In the genomic region with DNA sequence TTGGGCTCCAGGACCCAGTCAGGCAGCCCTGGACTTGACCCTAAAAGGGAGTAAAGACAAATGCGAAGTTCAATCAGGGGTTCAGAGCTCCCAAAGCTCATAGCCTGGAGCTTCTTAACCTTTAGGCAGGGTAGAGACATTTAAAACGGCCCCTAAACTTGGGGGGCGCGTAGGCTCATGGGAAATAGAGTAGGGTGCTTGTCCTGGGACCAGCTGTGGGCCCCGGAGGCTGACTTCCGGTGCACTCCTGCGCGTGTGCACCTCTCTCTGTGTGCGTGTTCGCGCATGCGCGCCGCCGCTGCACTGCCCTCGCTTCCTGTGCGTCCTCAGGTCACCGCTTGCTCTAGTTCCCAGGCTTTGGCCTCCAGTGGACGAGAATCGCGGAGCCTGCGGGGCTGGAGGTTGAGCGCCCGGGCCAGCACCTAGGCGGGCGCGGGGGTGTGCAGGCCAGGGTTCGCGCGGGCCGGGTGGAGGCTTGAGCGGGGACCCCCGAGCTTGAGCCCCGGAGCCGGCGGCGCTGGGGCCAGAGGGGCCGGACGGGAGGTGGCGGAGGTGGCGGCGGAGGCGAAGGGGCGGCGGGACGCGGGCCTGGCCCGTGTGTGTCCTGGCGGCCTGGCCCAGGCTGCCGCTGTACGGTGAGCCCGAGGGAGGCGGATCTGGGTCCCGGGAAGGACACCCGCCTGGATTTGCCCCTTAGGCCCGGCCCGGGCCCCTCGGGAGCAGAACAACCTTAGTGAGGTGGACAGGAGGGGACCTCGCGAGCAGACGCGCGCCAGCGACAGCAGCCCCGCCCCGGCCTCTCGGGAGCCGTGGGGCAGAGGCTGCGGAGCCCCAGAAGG, we compare ENCODE assay signal across 8 cellular contexts. TPM values are rescaled to one million over a fixed set of nuclear protein-coding genes. Genes with fewer than 3 reads are reported as not detected.
DNase-seq lines count a peak whose midpoint lies in the region; ATAC-seq and FAIRE-seq lines count a peak whose summit lies in the region.

A gene (plus strand): TSS at position 303 of the 839 bp plus-strand sequence. CDS start 2,217 bp downstream, outside the sequence.

- H3K4me3 ChIP-seq in NT2/D1 (ENCODE audit: insufficient read length, low read depth) (peak within 1 kb of the TSS; percentile 86), endocrine pancreas (ENCODE audit: control insufficient read depth, insufficient read depth, low read length) (peak within 1 kb of the TSS; percentile 45)

- H3K4me1 Mint-ChIP-seq in activated CD8-positive, alpha-beta memory T cell treated with anti-CD3 and anti-CD28 coated beads, Interleukin-2, amount 10 ng/mL, durations not matched to agents 7 days and 5 days, result peaks cover 36% of the 10 kb centered on the region

- H3K36me3 Mint-ChIP-seq in activated CD8-positive, alpha-beta memory T cell treated with anti-CD3 and anti-CD28 coated beads, Interleukin-2, amount 10 ng/mL, durations not matched to agents 7 days and 5 days, result peaks cover 35% of the 10 kb centered on the region

- peak; percentile 81 for FAIRE-seq in HTR-8/SVneo (lab: Jason Lieb, UNC)

- ATAC-seq in GM21381 (IDR thresholded peaks at IDR 0.05; ENCODE audit: unreplicated experiment), result peak; percentile 100
- peak; percentile 100 for ATAC-seq in activated CD8-positive, alpha-beta memory T cell treated with anti-CD3 and anti-CD28 coated beads, Interleukin-2, amount 10 ng/mL, durations not matched to agents 7 days and 5 days

- H3K9me3 ChIP-seq in NT2/D1 (ENCODE audit: insufficient read depth, low read length) (peaks cover 11% of the 10 kb centered on the region), endocrine pancreas (ENCODE audit: control insufficient read depth, low read length) (no peaks in the 10 kb centered on the region)

- peak within 1 kb of the TSS; percentile 89 for H3K4me3 Mint-ChIP-seq in activated CD8-positive, alpha-beta memory T cell treated with anti-CD3 and anti-CD28 coated beads, Interleukin-2, amount 10 ng/mL, durations not matched to agents 7 days and 5 days

- H3K9me3 Mint-ChIP-seq in activated CD8-positive, alpha-beta memory T cell treated with anti-CD3 and anti-CD28 coated beads, Interleukin-2, amount 10 ng/mL, durations not matched to agents 7 days and 5 days (ENCODE audit: low read depth), result peaks cover 2% of the 10 kb centered on the region

- DNase-seq in Caki2 (ENCODE audit: low read depth), result peak; percentile 89
- peak; percentile 98 for DNase-seq in HTR-8/SVneo (ENCODE audit: insufficient read length, low spot score)
- DNase-seq in NT2/D1 (ENCODE audit: low read depth, low spot score), result peak; percentile 98
- DNase-seq in activated CD8-positive, alpha-beta memory T cell treated with anti-CD3 and anti-CD28 coated beads, Interleukin-2, amount 10 ng/mL, durations not matched to agents 7 days and 5 days, result peak; percentile 96
- DNase-seq in mesenteric fat pad (ENCODE audit: low spot score), result peak; percentile 98
- peak; percentile 72 for DNase-seq in stimulated activated CD8-positive, alpha-beta memory T cell treated with anti-CD3 and anti-CD28 coated beads, Interleukin-15, amount 100 ng/mL, for 1 hour (ENCODE audit: low read depth)

- H3K4me1 ChIP-seq in NT2/D1 (ENCODE audit: insufficient read depth, insufficient read length), result peaks cover 2% of the 10 kb centered on the region
- H3K4me1 ChIP-seq in endocrine pancreas (ENCODE audit: control insufficient read depth, insufficient read depth, low read length), result no peaks in the 10 kb centered on the region

- H3K9ac ChIP-seq in NT2/D1 (ENCODE audit: insufficient read length, low read depth) (peak within 1 kb of the TSS; percentile 98), endocrine pancreas (ENCODE audit: control insufficient read depth, insufficient read depth, low read length) (peak within 1 kb of the TSS; percentile 60)

- peak within 1 kb of the TSS; percentile 90 for H3K27ac Mint-ChIP-seq in activated CD8-positive, alpha-beta memory T cell treated with anti-CD3 and anti-CD28 coated beads, Interleukin-2, amount 10 ng/mL, durations not matched to agents 7 days and 5 days

- H3K27me3 Mint-ChIP-seq in activated CD8-positive, alpha-beta memory T cell treated with anti-CD3 and anti-CD28 coated beads, Interleukin-2, amount 10 ng/mL, durations not matched to agents 7 days and 5 days, result no peaks in the 10 kb centered on the region

- H3K27me3 ChIP-seq in NT2/D1 (ENCODE audit: insufficient read depth, insufficient read length) (no peaks in the 10 kb centered on the region), endocrine pancreas (ENCODE audit: control insufficient read depth, insufficient read depth, low read length) (no peaks in the 10 kb centered on the region)

- in situ Hi-C loops in Caki2 (cut with HindIII; ENCODE audit: low pct_unique_long_range_greater_than_20kb, low sequenced_read_pairs), result no loop called here

- CTCF ChIA-PET in activated CD8-positive, alpha-beta memory T cell treated with anti-CD3 and anti-CD28 coated beads, Interleukin-2, amount 10 ng/mL, durations not matched to agents 7 days and 5 days (lab: Charles Lee), result interaction anchor here (0.6 to 1.9 kb wide), 3 partner anchors 18 to 72 kb away, joined by 3 to 15 read pairs (median 4); no protein-coding TSS in a partner anchor

- H3K36me3 ChIP-seq in NT2/D1 (ENCODE audit: insufficient read depth, insufficient read length, low read length) (peaks cover 29% of the 10 kb centered on the region), endocrine pancreas (ENCODE audit: control insufficient read depth, insufficient read depth, low read length) (peaks cover 3% of the 10 kb centered on the region)

RNA-seq across cellular contexts. Expression of the gene that starts here (rescaled TPM):
- 1.0 and 2.4 TPM in 2 replicates for total RNA-seq in Caki2 (2014; rRNA removed; shearing (Covaris generic); ENCODE audit: low replicate concordance)
- total RNA-seq in activated CD8-positive, alpha-beta memory T cell treated with anti-CD3 and anti-CD28 coated beads, Interleukin-2, amount 10 ng/mL, durations not matched to agents 7 days and 5 days, result 10 to 100 TPM; 11.0 to 11.9 TPM
- total RNA-seq in mesenteric fat pad, result 9.8 TPM

Comparison
In these comparisons a context has a peak if more than half of its experiments do, and no peak if none do; other contexts are left out.
1. Peak in every context shown above with its lines: DNase-seq, ATAC-seq and H3K4me3 ChIP-seq.